Comparison of ENCODE assay signal across 8 cellular contexts in the genomic region with DNA sequence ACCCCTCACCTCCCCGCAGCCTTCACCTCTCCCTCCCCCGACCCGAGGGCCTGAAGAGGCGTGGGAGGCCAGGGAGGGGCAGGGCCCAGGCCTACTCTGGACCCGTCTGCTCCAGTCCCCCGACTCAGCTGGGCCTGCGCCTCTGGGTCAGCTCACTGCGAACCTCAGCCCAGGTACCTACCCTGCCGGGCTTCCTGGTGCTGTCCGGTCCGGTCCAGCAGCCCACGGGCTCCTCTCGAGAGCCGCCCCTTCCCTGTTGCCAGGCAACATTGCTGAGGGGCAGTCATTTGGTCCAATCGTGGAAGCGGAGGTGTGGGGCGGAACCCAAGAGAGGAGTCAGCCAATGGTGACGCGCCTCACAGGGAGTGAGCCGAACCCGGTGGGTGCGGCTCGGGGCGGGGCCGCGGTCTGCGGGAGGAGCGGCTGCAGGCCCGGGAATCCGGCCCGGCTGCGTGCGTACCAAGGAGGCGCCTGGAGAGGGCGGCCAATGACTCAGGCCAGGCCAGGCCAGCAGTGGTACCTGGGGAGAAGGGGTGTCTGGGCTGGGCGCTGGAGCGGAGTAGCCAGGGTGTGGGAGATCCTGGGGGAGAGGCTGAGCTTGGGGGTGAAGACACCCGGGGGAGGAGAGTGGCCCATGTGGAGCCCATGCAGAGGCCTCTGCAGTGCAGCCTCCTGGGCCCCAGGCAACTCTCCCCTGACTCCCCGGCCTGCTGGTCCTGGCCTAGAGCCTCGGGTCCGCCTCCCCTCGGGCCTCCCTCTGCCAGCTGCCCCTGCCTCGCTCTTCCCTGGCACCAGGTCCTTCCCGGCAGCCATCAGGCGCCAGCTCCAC. TPM values are rescaled to one million over a fixed set of nuclear protein-coding genes. Genes with fewer than 3 reads are reported as not detected.
DNase-seq lines count a peak whose midpoint lies in the region; ATAC-seq and TF ChIP-seq lines count a peak whose summit lies in the region.

Gene MEAK7, minus strand, starts transcription at position 240 of the 829 bp plus-strand sequence. CDS start 6,573 bp downstream, outside the sequence.

- H3K27me3 ChIP-seq in A673 (replicated peaks; ENCODE audit: insufficient read depth, low read depth, low read length, poor library complexity): no peaks in the 10 kb centered on the region

- no peaks in the 10 kb centered on the region for H3K9me3 ChIP-seq in A673 (ENCODE audit: low read depth, low read length, poor library complexity, severe bottlenecking)

- peak within 1 kb of the TSS; percentile 72 for H3K4me3 ChIP-seq in A673 (ENCODE audit: low read depth, low read length, poor library complexity, severe bottlenecking)
- peak within 1 kb of the TSS; percentile 89 for H3K4me3 ChIP-seq in coronary artery

- BruUV-seq in A673 (replicated peaks; lab: Mats Ljungman, UMichigan): TSS peak; percentile 70

- intact Hi-C loops in A673 (cut with micrococcal nuclease; ENCODE audit: unreplicated experiment): loop anchor here (5.0 kb wide), 1 partner anchor 547 kb away; no protein-coding TSS in a partner anchor
- intact Hi-C loops in left colon (cut with DNase I, micrococcal nuclease): no loop called here

- CTCF ChIA-PET in A673 (lab: Charles Lee): interaction anchor here (0.6 kb wide), 1 partner anchor 551 kb away, joined by 3 read pairs; the partner anchor contains the start of gene OSGIN1

- TF ChIP-seq CTCF in A673 (conservative IDR thresholded peaks at IDR 0.05; ENCODE audit: low read depth, low read length) (no peak), coronary artery (IDR thresholded peaks at IDR 0.05) (no peak)

- no peaks in the 10 kb centered on the region for H3K36me3 ChIP-seq in A673 (ENCODE audit: insufficient read depth, low read length, poor library complexity, severe bottlenecking)

- DNase-seq in A673 (ENCODE audit: low spot score) (peak; percentile 99), NCI-H446 (lab: John Stamatoyannopoulos, UW) (peak; percentile 84 to 95), coronary artery (ENCODE audit: low spot score) (peak; percentile 100), left colon (peak; percentile 98 to 99)
- DNase-seq in activated CD4-positive, alpha-beta T cell treated with anti-CD3 and anti-CD28 coated beads for 48 hours: peak; percentile 99
- peak; percentile 98 for DNase-seq in stimulated activated CD4-positive, alpha-beta T cell treated with anti-CD3 and anti-CD28 coated beads, Interleukin-1b, Interleukin-23, amount 100 ng/mL, for 48 hours

- H3K4me1 ChIP-seq in A673 (ENCODE audit: insufficient read depth, low read length, poor library complexity, severe bottlenecking): peaks cover 3% of the 10 kb centered on the region

- POLR2A ChIA-PET in A673 (lab: Charles Lee; ENCODE audit: low non-redundant PET): no interaction called here

- H3K27ac ChIP-seq in A673 (ENCODE audit: low read depth, low read length, poor library complexity, severe bottlenecking) (peak within 1 kb of the TSS; percentile 84), coronary artery (peak within 1 kb of the TSS; percentile 53 to 93)

- ATAC-seq in GM18520 (IDR thresholded peaks at IDR 0.05; ENCODE audit: unreplicated experiment): peak; percentile 93
- ATAC-seq in HG03064 (IDR thresholded peaks at IDR 0.05; ENCODE audit: low read depth, unreplicated experiment): peak; percentile 90
- peak; percentile 91 for ATAC-seq in left colon

RNA-seq across cellular contexts. Expression of gene MEAK7, which starts in this region (rescaled TPM):
- total RNA-seq in A673 (2021) (11.6 and 12.4 TPM in 2 replicates), left colon (10 to 100 TPM; 21.1 to 22.2 TPM)

Comparison
In these comparisons a context has a peak if more than half of its experiments do, and no peak if none do; other contexts are left out.
1. Peak in every context shown above with its lines: DNase-seq, ATAC-seq, H3K4me3 ChIP-seq and H3K27ac ChIP-seq.